Comparison of ENCODE assay signal across 22 cellular contexts in the genomic region with DNA sequence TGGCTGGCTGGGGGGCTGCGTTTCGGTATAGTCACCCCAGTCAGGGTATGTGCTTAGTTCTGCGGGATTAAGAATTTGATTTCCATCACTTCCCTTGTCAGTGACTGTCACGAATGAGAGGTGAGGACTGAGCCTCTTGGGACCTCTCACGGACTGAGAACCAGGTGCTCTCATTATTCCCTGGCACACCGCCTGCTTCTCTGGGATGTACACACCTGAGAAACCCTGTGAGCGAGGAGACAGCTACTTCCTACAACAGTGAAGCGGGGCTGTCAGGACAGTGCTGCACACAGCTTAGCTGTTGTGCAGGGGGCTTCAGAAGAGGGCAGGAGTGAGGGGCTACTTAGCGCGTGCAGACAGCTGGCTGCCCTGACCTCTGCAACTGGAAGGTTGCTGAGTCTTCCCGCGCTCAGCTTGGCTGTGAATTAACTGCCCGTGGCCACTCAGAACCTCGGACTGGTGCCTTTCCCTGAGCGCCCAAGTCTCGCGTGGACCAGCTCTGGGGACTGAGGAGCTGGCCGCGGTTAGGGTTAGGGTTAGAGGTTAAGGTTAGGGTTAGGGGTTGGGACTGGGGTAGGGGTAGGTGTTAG.
DNase-seq lines count a peak whose midpoint lies in the region; ATAC-seq and TF ChIP-seq lines count a peak whose summit lies in the region.
"Had no signal": no experiment of that assay in that cellular context is flagged by ENCODE, and none has a peak within 500 bp of the region (broad histone marks: within the 10 kb centered on the region; RNA-seq: fewer than 3 reads in every experiment).

No MANE protein-coding gene starts in this region.

- no peak for TF ChIP-seq POLR2A in prostate gland (IDR thresholded peaks at IDR 0.05)

- no peaks in the 10 kb centered on the region for H3K9me3 ChIP-seq in prostate gland
- no peaks in the 10 kb centered on the region for H3K9me3 ChIP-seq in SK-N-SH
- H3K9me3 ChIP-seq: BE2C, HAP-1 had no signal

- H2AFZ ChIP-seq in SK-N-SH (ENCODE audit: low read depth) = no peak overlapping the region

- TF ChIP-seq CTCF in VCaP (conservative IDR thresholded peaks at IDR 0.05) (no peak), prostate gland (IDR thresholded peaks at IDR 0.05) (no peak), SK-N-SH (IDR thresholded peaks at IDR 0.05) (no peak)

- no peak overlapping the region for H3K4me2 ChIP-seq in SK-N-SH

- DNase-seq in activated gamma-delta T cell treated with Interleukin-2 at 50 U/mL for 16 hours (peak; percentile 2), activated gamma-delta T cell (lab: John Stamatoyannopoulos, UW) (no peak), NCI-H187 treated with DMSO at 0.1 percent for 48 hours (lab: John Stamatoyannopoulos, UW) (peak; percentile 88), prostate gland (ENCODE audit: low spot score) (no peak), SK-N-SH (no peak), C1 segment of cervical spinal cord (lab: John Stamatoyannopoulos, UW) (no peak)
- DNase-seq: activated CD4-positive, alpha-beta T cell treated with anti-CD3 and anti-CD28 coated beads for 1 hour; activated naive CD4-positive, alpha-beta T cell treated with Interleukin-2 at 50 U/mL for 16 hours; activated T-cell treated with anti-CD3 and anti-CD28 coated beads, Interleukin-2, amount 50 U/mL, for 1 hour; BE2C; erythroblast; foreskin fibroblast; hypothalamus; left ventricle myocardium superior; nephron progenitor cell; stimulated activated CD4-positive, alpha-beta T cell treated with anti-CD3 and anti-CD28 coated beads, Interleukin-1b, Interleukin-23, amount 100 ng/mL, for 48 hours; substantia nigra; T1000 had no signal

- POLR2A ChIA-PET in SK-N-SH (lab: Yijun Ruan, JAX) = no interaction called here

- no peak for TF ChIP-seq RAD21 in SK-N-SH (IDR thresholded peaks at IDR 0.05; ENCODE audit: low read length)

- CTCF ChIA-PET in SK-N-SH (lab: Yijun Ruan, JAX) = interaction anchor here (0.8 to 1.3 kb wide), 3 partner anchors 25 to 97 kb away, joined by 3 to 4 read pairs (median 3); no protein-coding TSS in a partner anchor

- no peaks in the 10 kb centered on the region for H3K36me3 ChIP-seq in prostate gland
- H3K36me3 ChIP-seq in SK-N-SH (replicated peaks in 1 of 2; ENCODE audit: control insufficient read depth in 1 of 2, insufficient read depth in 2 of 2, low read length in 1 of 2) = no peaks in the 10 kb centered on the region
- H3K36me3 ChIP-seq: BE2C, HAP-1 had no signal

- H3K79me2 ChIP-seq in SK-N-SH (ENCODE audit: insufficient read depth) = no peaks in the 10 kb centered on the region

- peak overlapping the region; percentile 72; the same call in 1 of the 2 replicates for H3K27ac ChIP-seq in VCaP
- H3K27ac ChIP-seq in prostate gland = peak overlapping the region; percentile 63 to 73
- H3K27ac ChIP-seq in SK-N-SH (ENCODE audit: low read depth in 2 of 2, low read length in 1 of 2) = no peak overlapping the region
- H3K27ac ChIP-seq: skin epidermis had no signal

- H3K9me2 ChIP-seq in SK-N-SH = no peaks in the 10 kb centered on the region

- H3K4me3 ChIP-seq in prostate gland (no peak overlapping the region), SK-N-SH (ENCODE audit: low read depth in 2 of 2, low read length in 1 of 2) (no peak overlapping the region)
- H3K4me3 ChIP-seq: HAP-1, skin epidermis had no signal

- intact Hi-C loops in prostate gland (cut with DNase I) = no loop called here

- H3K27me3 ChIP-seq in prostate gland (replicated peaks; ENCODE audit: insufficient read depth) = no peaks in the 10 kb centered on the region
- H3K27me3 ChIP-seq in SK-N-SH (ENCODE audit: insufficient read depth) = no peaks in the 10 kb centered on the region; the same call in 1 of the 2 replicates
- H3K27me3 ChIP-seq: BE2C had no signal

- TF ChIP-seq EP300 in SK-N-SH (IDR thresholded peaks at IDR 0.05; ENCODE audit: borderline replicate concordance in 1 of 2, low read depth in 1 of 2, low read length in 1 of 2) = no peak

- no peaks in the 10 kb centered on the region for H4K20me1 ChIP-seq in SK-N-SH (ENCODE audit: insufficient read depth)

- 88% methylated on average over 19 of the region's 19 CpGs for WGBS in prostate gland
- WGBS in SK-N-SH (ENCODE audit: low lambda C conversion rate) = 83% methylated on average over 17 of the region's 19 CpGs

- H3K4me1 ChIP-seq in prostate gland (replicated peaks) = peaks cover 9% of the 10 kb centered on the region
- H3K4me1 ChIP-seq in SK-N-SH (ENCODE audit: control insufficient read depth in 1 of 2, insufficient read depth in 2 of 2, low read depth in 1 of 2, low read length in 1 of 2) = peaks cover 0 to 24% of the 10 kb centered on the region in 2 experiments; a peak in 1 of 4 replicates
- H3K4me1 ChIP-seq: HAP-1 had no signal

- ATAC-seq in HG02571 (IDR thresholded peaks at IDR 0.05; ENCODE audit: unreplicated experiment) = no peak
- ATAC-seq: left ventricle myocardium superior had no signal

- no peaks in the 10 kb centered on the region for H3F3A ChIP-seq in SK-N-SH (replicated peaks; ENCODE audit: insufficient read depth)

- H3K9ac ChIP-seq in SK-N-SH = no peak overlapping the region

TF ChIP-seq in SK-N-SH, 30 proteins besides CTCF, POLR2A, EP300 and RAD21:
- TF ChIP-seq FOXM1 (IDR thresholded peaks at IDR 0.05; ENCODE audit: low read depth) (no peak), NRF1 (IDR thresholded peaks at IDR 0.05; ENCODE audit: low read depth, low read length) (no peak), FOSL2 (IDR thresholded peaks at IDR 0.05; ENCODE audit: borderline replicate concordance, low read depth) (no peak), TEAD4 (IDR thresholded peaks at IDR 0.05; ENCODE audit: borderline replicate concordance, insufficient read depth) (no peak), SIN3A (IDR thresholded peaks at IDR 0.05; ENCODE audit: borderline replicate concordance, low read depth, low read length) (no peak), RXRA (IDR thresholded peaks at IDR 0.05; ENCODE audit: borderline replicate concordance, low read depth) (no peak), TAF1 (IDR thresholded peaks at IDR 0.05; ENCODE audit: borderline replicate concordance, low read depth, low read length) (no peak)

Comparison
In these comparisons a context has a peak if more than half of its experiments do, and no peak if none do; other contexts are left out.
1. DNase-seq: peak in activated gamma-delta T cell treated with Interleukin-2 at 50 U/mL for 16 hours (single experiment) and NCI-H187 treated with DMSO at 0.1 percent for 48 hours (single experiment); none in activated gamma-delta T cell (single experiment), prostate gland (single experiment), SK-N-SH (single experiment) and C1 segment of cervical spinal cord (0 of 14).
2. H3K27ac ChIP-seq: peak in VCaP (single experiment) and prostate gland (2 of 2); none in SK-N-SH (0 of 2).